ENCODE assay signal across 8 cellular contexts in genomic region chr4:40055873-40056721, GRCh38. TPM values are rescaled to one million over a fixed set of nuclear protein-coding genes. Genes with fewer than 3 reads are reported as not detected.
DNase-seq lines count a peak whose midpoint lies in the region; TF ChIP-seq lines count a peak whose summit lies in the region.

No MANE protein-coding gene starts in this region.

- no TSS peak for BruUV-seq in A673 (replicated peaks; lab: Mats Ljungman, UMichigan)

- peak overlapping the region; percentile 61 for H3K4me3 ChIP-seq in A673 (ENCODE audit: low read depth, low read length, poor library complexity, severe bottlenecking)
- peak overlapping the region; percentile 80 for H3K4me3 ChIP-seq in fibroblast of villous mesenchyme (ENCODE audit: low read depth, low read length)
- H3K4me3 ChIP-seq in subcutaneous abdominal adipose tissue (ENCODE audit: low read depth in 1 of 5, low read length in 5 of 5), result peak overlapping the region; percentile 79 to 88 (median 86)

- H3K27me3 ChIP-seq in A673 (replicated peaks; ENCODE audit: insufficient read depth, low read depth, low read length, poor library complexity) (no peaks in the 10 kb centered on the region), subcutaneous abdominal adipose tissue (ENCODE audit: control insufficient read depth in 5 of 5, insufficient read depth in 4 of 5, low read length in 5 of 5) (no peaks in the 10 kb centered on the region)

- no peaks in the 10 kb centered on the region for H3K27me3 Mint-ChIP-seq in neural crest cell (ENCODE audit: low read depth)

- peak overlapping the region; percentile 79 to 97 (median 93) for H3K9ac ChIP-seq in subcutaneous abdominal adipose tissue (ENCODE audit: low read length in 5 of 5)

- POLR2A ChIA-PET in A673 (lab: Charles Lee; ENCODE audit: low non-redundant PET), result interaction anchor here (0.6 kb wide), 1 partner anchor 596 kb away, joined by 3 read pairs; no protein-coding TSS in a partner anchor

- CTCF ChIA-PET in A673 (lab: Charles Lee), result interaction anchor here (0.7 to 1.6 kb wide), 4 partner anchors 78 to 587 kb away, joined by 3 to 13 read pairs (median 4); no protein-coding TSS in a partner anchor

- peaks cover 40% of the 10 kb centered on the region for H3K4me1 Mint-ChIP-seq in neural crest cell

- intact Hi-C loops in A673 (cut with micrococcal nuclease; ENCODE audit: unreplicated experiment), result loop anchor here (2.0 to 5.0 kb wide), 5 partner anchors 141 to 589 kb away; partner anchors contain the start of gene RHOH

- peak overlapping the region; percentile 99 for H3K27ac Mint-ChIP-seq in neural crest cell (ENCODE audit: unreplicated experiment)

- no peaks in the 10 kb centered on the region for H3K9me3 Mint-ChIP-seq in neural crest cell

- peak; percentile 58 for TF ChIP-seq POLR2A in GM18526 (IDR thresholded peaks at IDR 0.05; ENCODE audit: extremely low read depth, insufficient read length)

- H3K9me3 ChIP-seq in A673 (ENCODE audit: low read depth, low read length, poor library complexity, severe bottlenecking), result no peaks in the 10 kb centered on the region
- no peaks in the 10 kb centered on the region for H3K9me3 ChIP-seq in subcutaneous abdominal adipose tissue (ENCODE audit: control insufficient read depth in 5 of 5, low read length in 5 of 5)

- H3K4me3 Mint-ChIP-seq in neural crest cell, result peak overlapping the region; percentile 94

- no peak for TF ChIP-seq CTCF in A673 (conservative IDR thresholded peaks at IDR 0.05; ENCODE audit: low read depth, low read length)
- TF ChIP-seq CTCF in fibroblast of villous mesenchyme (IDR thresholded peaks at IDR 0.05; ENCODE audit: insufficient read depth, low read depth, low read length), result no peak
- TF ChIP-seq CTCF in neural crest cell (conservative IDR thresholded peaks at IDR 0.05), result no peak

- H3K4me1 ChIP-seq in A673 (ENCODE audit: insufficient read depth, low read length, poor library complexity, severe bottlenecking) (peaks cover 12% of the 10 kb centered on the region), subcutaneous abdominal adipose tissue (ENCODE audit: control insufficient read depth in 5 of 5, insufficient read depth in 5 of 5, low read length in 5 of 5) (peaks cover 5 to 40% (median 33%) of the 10 kb centered on the region in 5 donors)

- H3K27ac ChIP-seq in A673 (ENCODE audit: low read depth, low read length, poor library complexity, severe bottlenecking) (peak overlapping the region; percentile 99), subcutaneous abdominal adipose tissue (ENCODE audit: low read depth, low read length) (peak overlapping the region; percentile 100)

- peaks cover 4% of the 10 kb centered on the region for H3K36me3 Mint-ChIP-seq in neural crest cell (ENCODE audit: low read depth)

- DNase-seq in A673 (ENCODE audit: low spot score) (peak; percentile 87), HS-5 (ENCODE audit: low read depth) (peak; percentile 60), RKO (ENCODE audit: low spot score) (peak; percentile 82), activated gamma-delta T cell (lab: John Stamatoyannopoulos, UW) (peak; percentile 52), fibroblast of villous mesenchyme (ENCODE audit: low read depth) (peak; percentile 90), neural crest cell (ENCODE audit: low read depth, low spot score) (peak; percentile 63)

- no peaks in the 10 kb centered on the region for H3K36me3 ChIP-seq in A673 (ENCODE audit: insufficient read depth, low read length, poor library complexity, severe bottlenecking)
- H3K36me3 ChIP-seq in subcutaneous abdominal adipose tissue (ENCODE audit: control insufficient read depth in 5 of 5, insufficient read depth in 5 of 5, low read length in 5 of 5), result no peaks in the 10 kb centered on the region

RNA-seq across cellular contexts. Expression of gene N4BP2, which starts 0.6 kb away (rescaled TPM):
- total RNA-seq in A673 (2021) (21.3 and 24.8 TPM in 2 replicates), fibroblast of villous mesenchyme (8.2 and 8.7 TPM in 2 replicates), neural crest cell (24.7 and 25.2 TPM in 2 replicates)

Comparison
In these comparisons a context has a peak if more than half of its experiments do, and no peak if none do; other contexts are left out.
1. Peak in every context shown above with its lines: DNase-seq, H3K4me3 ChIP-seq and H3K27ac ChIP-seq.